21 cellular contexts compared by ENCODE assay signal in the genomic region with DNA sequence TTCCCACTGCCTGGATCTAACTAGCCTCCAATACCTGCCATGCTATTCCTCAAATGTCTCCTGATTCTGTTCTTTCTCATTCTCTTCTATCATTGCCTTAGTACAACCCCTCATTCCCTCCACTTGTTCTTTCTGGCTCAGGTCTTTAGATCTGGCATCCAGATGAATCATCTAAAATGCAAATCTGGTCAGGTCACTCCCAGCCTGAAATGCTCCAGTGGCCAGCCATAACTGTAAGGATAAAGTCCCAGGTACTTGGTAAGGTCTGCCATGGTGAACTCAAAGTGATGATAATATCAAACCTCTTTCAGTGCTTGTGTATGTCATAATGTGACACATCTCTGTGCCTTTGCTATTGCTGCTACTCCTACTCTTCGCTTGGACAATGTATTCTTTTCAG.
"Had no signal": no experiment of that assay in that cellular context is flagged by ENCODE, and none has a peak within 500 bp of the region (broad histone marks: within the 10 kb centered on the region; RNA-seq: fewer than 3 reads in every experiment).

No MANE protein-coding gene starts in this region.

- H3K4me3 ChIP-seq: colonic mucosa, heart right ventricle, left ventricle myocardium inferior, lower lobe of right lung, ovary, prostate gland, spleen had no signal

- H3K36me3 ChIP-seq: colonic mucosa, ovary, prostate gland had no signal

- ATAC-seq: heart right ventricle, left cardiac atrium, lower lobe of right lung, natural killer cell, sciatic nerve had no signal

- H3K27me3 ChIP-seq: colonic mucosa, heart right ventricle, ovary, spleen had no signal

- H3K27ac ChIP-seq: colonic mucosa, heart right ventricle, left ventricle myocardium inferior, lower lobe of right lung, ovary, prostate gland, spleen had no signal

- H3K9me3 ChIP-seq: colonic mucosa, lower lobe of right lung, ovary, prostate gland had no signal

- FAIRE-seq: islet of Langerhans had no signal

- DNase-seq: colonic mucosa; dermis blood vessel endothelial cell; foreskin melanocyte; heart right ventricle; hypothalamus; left cardiac atrium; left ventricle myocardium inferior; lower lobe of right lung; natural killer cell; nucleus accumbens; ovary; retina; spleen; stimulated activated CD4-positive, alpha-beta T cell treated with anti-CD3 and anti-CD28 coated beads, Interleukin-15, amount 100 ng/mL, for 24 hours; stimulated activated CD4-positive, alpha-beta T cell treated with anti-CD3 and anti-CD28 coated beads, Interleukin-1b, Interleukin-23, amount 100 ng/mL, for 48 hours; stimulated activated CD4-positive, alpha-beta T cell treated with anti-CD3 and anti-CD28 coated beads, Interleukin-4, amount 100 ng/mL, for 24 hours; stimulated activated naive CD4-positive, alpha-beta T cell; trophoblast cell had no signal

- H3K4me1 ChIP-seq: prostate gland had no signal
